Comparison of ENCODE assay signal across 24 cellular contexts in genomic region chr20:58377017-58377416, GRCh38. TPM values are rescaled to one million over a fixed set of nuclear protein-coding genes. Genes with fewer than 3 reads are reported as not detected.
DNase-seq lines count a peak whose midpoint lies in the region; ATAC-seq, FAIRE-seq and TF ChIP-seq lines count a peak whose summit lies in the region.
"Had no signal": no experiment of that assay in that cellular context is flagged by ENCODE, and none has a peak within 500 bp of the region (broad histone marks: within the 10 kb centered on the region; RNA-seq: fewer than 3 reads in every experiment).

No MANE protein-coding gene starts in this region.

- TF ChIP-seq POLR2A in GM12878 (IDR thresholded peaks at IDR 0.05; ENCODE audit: low read depth, low read length) = no peak

- TF ChIP-seq RAD21 in GM12878 (IDR thresholded peaks at IDR 0.05; ENCODE audit: insufficient read depth, low read depth, low read length) = no peak

- intact Hi-C loops in GM12878 (cut with micrococcal nuclease; ENCODE audit: unreplicated experiment) = no loop called here
- intact Hi-C loops in ascending aorta (cut with DNase I) = no loop called here

- RAD21 ChIA-PET in GM12878 (lab: Charles Lee; ENCODE audit: unreplicated experiment) = no interaction called here

- H3K9me3 ChIP-seq in T-helper 17 cell (ENCODE audit: control insufficient read depth, low read length, poor library complexity, severe bottlenecking) (no peaks in the 10 kb centered on the region), GM12878 (replicated peaks; ENCODE audit: control insufficient read depth, insufficient read depth, low read length) (peaks cover 9% of the 10 kb centered on the region), ascending aorta (no peaks in the 10 kb centered on the region)

- no peak overlapping the region for H3K27ac ChIP-seq in GM12878 (ENCODE audit: control insufficient read depth, insufficient read depth)
- no peak overlapping the region for H3K27ac ChIP-seq in ascending aorta
- H3K27ac ChIP-seq: BLaER1 had no signal

- FAIRE-seq in GM12878 (lab: Jason Lieb, UNC) = no peak
- FAIRE-seq: A204.1, D721Med, G401.6, GM12892, GM18507 had no signal

- CTCF ChIA-PET in GM12878 (lab: Yijun Ruan, JAX) = no interaction called here

- H3K36me3 ChIP-seq in GM12878 (ENCODE audit: control insufficient read depth in 2 of 2, insufficient read depth in 2 of 2, low read length in 1 of 2) = no peaks in the 10 kb centered on the region
- H3K36me3 ChIP-seq in ascending aorta = no peaks in the 10 kb centered on the region
- H3K36me3 ChIP-seq: BE2C, BLaER1 had no signal

- H3K4me2 ChIP-seq in GM12878 (ENCODE audit: control insufficient read depth, insufficient read depth) = no peak overlapping the region
- H3K4me2 ChIP-seq: BLaER1 had no signal

- in situ Hi-C loops in GM12878 (cut with MboI) = no loop called here

- H3K27me3 ChIP-seq in GM12878 (replicated peaks in 1 of 2; ENCODE audit: control insufficient read depth in 2 of 2, insufficient read depth in 2 of 2, low read length in 1 of 2) (no peaks in the 10 kb centered on the region), ascending aorta (no peaks in the 10 kb centered on the region)
- H3K27me3 ChIP-seq: BE2C, BLaER1 had no signal

- POLR2A ChIA-PET in GM12878 (lab: Charles Lee) = interaction anchor here (0.6 kb wide), 1 partner anchor 63 kb away, joined by 3 read pairs; no protein-coding TSS in a partner anchor

- H3K27me3 Mint-ChIP-seq in T-helper 17 cell (peaks cover 32% of the 10 kb centered on the region), nephron progenitor cell (ENCODE audit: low read depth, poor library complexity) (peaks cover 21% of the 10 kb centered on the region)

- H3K9me3 Mint-ChIP-seq in nephron progenitor cell = peaks cover 15% of the 10 kb centered on the region

- no TSS peak for BruUV-seq in GM12878 (replicated peaks; lab: Mats Ljungman, UMichigan)

- no peaks in the 10 kb centered on the region for H3K79me2 ChIP-seq in GM12878 (ENCODE audit: control insufficient read depth, insufficient read depth, low read length)

- SMC1A ChIA-PET in GM12878 (lab: Charles Lee; ENCODE audit: uncharacterized antibody, unreplicated experiment) = interaction anchor here (0.7 to 1.4 kb wide), 3 partner anchors 10 to 87 kb away, joined by 3 to 5 read pairs (median 3); no protein-coding TSS in a partner anchor

- no peaks in the 10 kb centered on the region for H3K36me3 Mint-ChIP-seq in T-helper 17 cell (ENCODE audit: low read depth)
- peaks cover 8% of the 10 kb centered on the region for H3K36me3 Mint-ChIP-seq in nephron progenitor cell (ENCODE audit: low read depth)
- H3K36me3 Mint-ChIP-seq: CD14-positive monocyte had no signal

- H4K20me1 ChIP-seq in GM12878 (ENCODE audit: control insufficient read depth, insufficient read depth) = no peaks in the 10 kb centered on the region
- H4K20me1 ChIP-seq: BLaER1 had no signal

- TF ChIP-seq CTCF in GM12878 (IDR thresholded peaks at IDR 0.05 in 2 of 3, conservative IDR thresholded peaks at IDR 0.05 in 1 of 3; ENCODE audit: control insufficient read depth in 2 of 3, extremely low read depth in 1 of 3, insufficient read depth in 1 of 3, low read depth in 3 of 3, low read length in 3 of 3) = no peak
- no peak for TF ChIP-seq CTCF in nephron progenitor cell (IDR thresholded peaks at IDR 0.05)
- TF ChIP-seq CTCF in ascending aorta (IDR thresholded peaks at IDR 0.05) = no peak

- H3K4me3 Mint-ChIP-seq in T-helper 17 cell (no peak overlapping the region), nephron progenitor cell (peak overlapping the region; percentile 50)
- H3K4me3 Mint-ChIP-seq: CD4-positive, alpha-beta memory T cell; CD4-positive, CD25-positive, alpha-beta regulatory T cell; CD8-positive, alpha-beta memory T cell had no signal

- H3K4me1 Mint-ChIP-seq in T-helper 17 cell (peaks cover 2% of the 10 kb centered on the region), nephron progenitor cell (peaks cover 45% of the 10 kb centered on the region)
- H3K4me1 Mint-ChIP-seq: CD4-positive, alpha-beta memory T cell; CD8-positive, alpha-beta memory T cell had no signal

- no peak for TF ChIP-seq EP300 in GM12878 (IDR thresholded peaks at IDR 0.05; ENCODE audit: borderline replicate concordance in 1 of 2, control insufficient read depth in 1 of 2, low read depth in 2 of 2, low read length in 2 of 2)

- ATAC-seq in T-helper 17 cell (no peak), GM12878 (no peak)

- DNase-seq in T-helper 17 cell = no peak
- DNase-seq in GM12878 (ENCODE audit: low read depth, low spot score) = no peak
- no peak for DNase-seq in nephron progenitor cell
- DNase-seq in ascending aorta (ENCODE audit: low spot score in 2 of 2) = no peak
- DNase-seq in NCI-H187 (lab: John Stamatoyannopoulos, UW) = no peak
- DNase-seq in cortex of kidney (lab: John Stamatoyannopoulos, UW) = no peak
- DNase-seq: 8988T; ACHN; BE2C; C1 segment of cervical spinal cord; Caco-2; Calu3; CD4-positive, alpha-beta memory T cell; CD4-positive, CD25-positive, alpha-beta regulatory T cell; CD8-positive, alpha-beta memory T cell; DMS79 treated with DMSO at 0.1 percent for 48 hours; GF-D8 had no signal

- no peak overlapping the region for H2AFZ ChIP-seq in GM12878 (ENCODE audit: control insufficient read depth, low read depth, low read length)

- peak overlapping the region; percentile 59 for H3K27ac Mint-ChIP-seq in T-helper 17 cell
- no peak overlapping the region for H3K27ac Mint-ChIP-seq in nephron progenitor cell
- H3K27ac Mint-ChIP-seq: CD14-positive monocyte; CD4-positive, alpha-beta memory T cell; CD4-positive, CD25-positive, alpha-beta regulatory T cell had no signal

- H3K4me3 ChIP-seq in GM12878 = no peak overlapping the region
- H3K4me3 ChIP-seq in ascending aorta = no peak overlapping the region
- H3K4me3 ChIP-seq: BLaER1 had no signal

- WGBS in GM12878 (ENCODE audit: insufficient coverage, insufficient replicate concordance, low lambda C conversion rate, missing lambda C conversion rate) = 0% methylated on average over 1 of the region's 1 CpG

- H3K9ac ChIP-seq in GM12878 (ENCODE audit: control insufficient read depth, insufficient read depth, low read length) = no peak overlapping the region
- H3K9ac ChIP-seq: BLaER1 had no signal

- H3K4me1 ChIP-seq in GM12878 (ENCODE audit: control insufficient read depth, insufficient read depth, low read length) = no peaks in the 10 kb centered on the region; the same call in 1 of the 2 replicates
- H3K4me1 ChIP-seq in ascending aorta = no peaks in the 10 kb centered on the region
- H3K4me1 ChIP-seq: BLaER1 had no signal

TF ChIP-seq in GM12878, 131 proteins besides CTCF, POLR2A, EP300 and RAD21:
- no peak for TF ChIP-seq YBX1 (IDR thresholded peaks at IDR 0.05)
- 0 out of 2 replicates have a peak, but pooled peaks have one; percentile 36 for TF ChIP-seq ZNF24 (IDR thresholded peaks at IDR 0.05)

RNA-seq across cellular contexts. Expression of gene VAPB, which starts 12.0 kb away (rescaled TPM):
- 10 to 100 TPM; 23.7 to 30.8 TPM for total RNA-seq in T-helper 17 cell
- 50.4 and 50.9 TPM in 2 replicates for total RNA-seq in GM12878 (2013; cell fraction: nucleolus; rRNA removed)
- total RNA-seq in GM12878 (2014; rRNA removed) = 6.2 and 8.4 TPM in 2 replicates
- 14.2 and 15.3 TPM in 2 replicates for total RNA-seq in GM12878 (2014; rRNA removed; fragmentation: Illumina TruSeq; extraction: Trizol)
- total RNA-seq in GM12878 (2021) = 27.0 and 28.0 TPM in 2 replicates
- polyA plus RNA-seq in GM12878 (2011; ENCODE audit: low read depth) = 14.0 TPM
- 22.7 and 30.7 TPM in 2 replicates for polyA plus RNA-seq in GM12878 (2011; rRNA removed)
- 14.6 and 20.7 TPM in 2 replicates for polyA plus RNA-seq in GM12878 (2011; cell fraction: cytosol; rRNA removed)
- 17.2 and 18.4 TPM in 2 replicates for polyA plus RNA-seq in GM12878 (2011; cell fraction: nucleus; rRNA removed)
- polyA plus RNA-seq in GM12878 (2012) = 18.6 and 22.0 TPM in 2 replicates
- 28.6 and 40.3 TPM in 2 replicates for polyA plus RNA-seq in GM12878 (2014; fragmentation: Illumina TruSeq; extraction: Trizol)
- 10 to 100 TPM in 1 of 2 experiments, 1 to 10 TPM in 1; 3.2 to 10.7 TPM for polyA plus RNA-seq in GM12878 (2014; fragmentation: Nextera tagmentation; extraction: Ambion mirVana)
- polyA plus RNA-seq in GM12878 (2014; rRNA removed) = 18.2 and 18.3 TPM in 2 replicates
- 10 to 100 TPM; 26.8 to 28.2 TPM for polyA plus RNA-seq in GM12878 (2016; fragmentation: Nextera tagmentation; extraction: Ambion mirVana)
- 14.4 and 17.3 TPM in 2 replicates for polyA minus RNA-seq in GM12878 (2011; rRNA and poly(A)+ RNA removed)
- 7.9 and 8.4 TPM in 2 replicates for polyA minus RNA-seq in GM12878 (2011; cell fraction: cytosol; rRNA and poly(A)+ RNA removed)
- polyA minus RNA-seq in GM12878 (2011; cell fraction: nucleus; rRNA and poly(A)+ RNA removed) = 13.2 and 17.6 TPM in 2 replicates
- total RNA-seq in ascending aorta = 11.1 TPM
